In the genomic region with DNA sequence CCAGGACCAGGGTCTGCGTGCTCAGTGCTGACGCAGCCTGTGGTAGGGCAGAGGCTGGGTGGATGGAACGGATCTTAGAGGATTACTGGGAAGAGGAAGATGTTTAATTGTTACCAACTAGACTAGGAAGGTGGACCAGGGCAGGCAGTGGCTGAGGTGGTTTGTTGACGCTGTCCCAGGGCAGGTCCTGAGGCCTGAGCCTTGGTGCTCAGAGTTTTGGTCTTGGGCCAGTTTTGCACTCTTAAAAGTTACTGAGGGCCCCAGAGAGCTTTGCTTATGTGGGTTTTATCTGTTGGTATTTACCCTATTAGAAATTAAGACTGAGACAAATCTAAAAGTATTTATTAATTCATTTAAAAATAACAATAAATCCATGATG, we compare ENCODE assay signal across 22 cellular contexts. TPM values are rescaled to one million over a fixed set of nuclear protein-coding genes. Genes with fewer than 3 reads are reported as not detected.
DNase-seq lines count a peak whose midpoint lies in the region; ATAC-seq, FAIRE-seq and TF ChIP-seq lines count a peak whose summit lies in the region.
"Had no signal": no experiment of that assay in that cellular context is flagged by ENCODE, and none has a peak within 500 bp of the region (broad histone marks: within the 10 kb centered on the region; RNA-seq: fewer than 3 reads in every experiment).

No MANE protein-coding gene starts in this region.

- H3K27me3 ChIP-seq in BLaER1 treated with 17β-estradiol and CSF1 and Interleukin-3, amounts not matched to agents 10 nM and 100 nM = no peaks in the 10 kb centered on the region
- peaks cover 1 to 53% of the 10 kb centered on the region in 2 experiments; a peak in 3 of 5 replicates for H3K27me3 ChIP-seq in K562 (ENCODE audit: control insufficient read depth in 2 of 2, insufficient read depth in 2 of 2, low read length in 2 of 2)
- no peaks in the 10 kb centered on the region for H3K27me3 ChIP-seq in neuronal stem cell (ENCODE audit: control insufficient read depth in 3 of 3, insufficient read depth in 3 of 3, low read depth in 1 of 3, low read length in 3 of 3)

- peak overlapping the region; percentile 91 for H2BK5ac ChIP-seq in neuronal stem cell (ENCODE audit: low read length)

- no peak overlapping the region for H3K4ac ChIP-seq in neuronal stem cell (ENCODE audit: low read length)

- TF ChIP-seq EP300 in K562 (IDR thresholded peaks at IDR 0.05; ENCODE audit: low read length) = no peak

- no peak overlapping the region for H3K27ac ChIP-seq in BLaER1 treated with 17β-estradiol and CSF1 and Interleukin-3, amounts not matched to agents 10 nM and 100 nM
- H3K27ac ChIP-seq in K562 (ENCODE audit: extremely low read depth, low read depth, low read length) (no peak overlapping the region), neuronal stem cell (replicated peaks; ENCODE audit: low read length) (no peak overlapping the region)
- H3K27ac ChIP-seq: HL-60 had no signal

- H3K9me1 ChIP-seq in K562 (ENCODE audit: control insufficient read depth, insufficient read depth, low read length) = no peaks in the 10 kb centered on the region

- ATAC-seq in K562 (no peak), GM21737 (IDR thresholded peaks at IDR 0.05; ENCODE audit: unreplicated experiment) (no peak)
- ATAC-seq in stimulated activated naive B cell treated with anti-CD40 and anti-IgM and Interleukin-4, amounts not matched to agents 10 μg/mL and 1 μg/mL and 100 μg/mL, for 72 hours (replicated peaks) = no peak

- TF ChIP-seq RAD21 in K562 (CRISPR knock-in tag; conservative IDR thresholded peaks at IDR 0.05 in 1 of 2, IDR thresholded peaks at IDR 0.05 in 1 of 2) = no peak

- no peak for FAIRE-seq in K562 (lab: Jason Lieb, UNC)
- FAIRE-seq: A204.1, GM12892, GM18507 had no signal

- in situ Hi-C loops in K562 (cut with MboI) = no loop called here

- peaks cover 13% of the 10 kb centered on the region in 2 donors for H3K9me3 Mint-ChIP-seq in stimulated activated naive B cell treated with anti-CD40 and anti-IgM and Interleukin-4, amounts not matched to agents 10 μg/mL and 1 μg/mL and 100 μg/mL, for 72 hours

- H3K79me2 ChIP-seq in K562 (ENCODE audit: control insufficient read depth, insufficient read depth, low read length) = no peaks in the 10 kb centered on the region

- H3K9ac ChIP-seq in BLaER1 treated with 17β-estradiol and CSF1 and Interleukin-3, amounts not matched to agents 10 nM and 100 nM = no peak overlapping the region; a peak in 1 of 22 replicates
- H3K9ac ChIP-seq in K562 (ENCODE audit: insufficient read depth in 1 of 2, low read depth in 2 of 2, low read length in 2 of 2) (no peak overlapping the region), neuronal stem cell (ENCODE audit: low read depth, low read length, poor library complexity) (no peak overlapping the region)

- H3K4me2 ChIP-seq in BLaER1 treated with 17β-estradiol and CSF1 and Interleukin-3, amounts not matched to agents 10 nM and 100 nM = peak overlapping the region in 6 of 11 experiments; percentile 7 to 76 (median 72); a peak in 8 of 22 replicates
- H3K4me2 ChIP-seq in K562 (ENCODE audit: insufficient read depth, low read length) (no peak overlapping the region), neuronal stem cell (ENCODE audit: insufficient read depth, low read length, poor library complexity, severe bottlenecking) (no peak overlapping the region)

- no peak overlapping the region for H2BK15ac ChIP-seq in neuronal stem cell (ENCODE audit: low read length)

- H2BK12ac ChIP-seq in neuronal stem cell (ENCODE audit: low read length) = no peak overlapping the region

- H3K79me1 ChIP-seq in neuronal stem cell (ENCODE audit: low read depth, low read length) = no peaks in the 10 kb centered on the region

- H3K4me3 Mint-ChIP-seq in stimulated activated naive B cell treated with anti-CD40 and anti-IgM and Interleukin-4, amounts not matched to agents 10 μg/mL and 1 μg/mL and 100 μg/mL, for 72 hours = no peak overlapping the region
- H3K4me3 Mint-ChIP-seq: CD14-positive monocyte; CD4-positive, alpha-beta memory T cell; HFFc6 had no signal

- H3K36me3 Mint-ChIP-seq in stimulated activated naive B cell treated with anti-CD40 and anti-IgM and Interleukin-4, amounts not matched to agents 10 μg/mL and 1 μg/mL and 100 μg/mL, for 72 hours = peaks cover 8 to 10% of the 10 kb centered on the region in 2 donors
- H3K36me3 Mint-ChIP-seq: CD14-positive monocyte had no signal

- peak overlapping the region; percentile 5 for H3K18ac ChIP-seq in neuronal stem cell (ENCODE audit: low read length)

- H3K23ac ChIP-seq in neuronal stem cell (ENCODE audit: low read depth, low read length, poor library complexity) = peak overlapping the region; percentile 2

- H4K20me1 ChIP-seq in BLaER1 treated with 17β-estradiol and CSF1 and Interleukin-3, amounts not matched to agents 10 nM and 100 nM = no peaks in the 10 kb centered on the region
- H4K20me1 ChIP-seq in K562 (replicated peaks; ENCODE audit: control insufficient read depth, insufficient read depth, low read length) = no peaks in the 10 kb centered on the region

- TF ChIP-seq POLR2A in K562 (conservative IDR thresholded peaks at IDR 0.05) = no peak

- H3K9me3 ChIP-seq in BLaER1 treated with 17β-estradiol and CSF1 and Interleukin-3, amounts not matched to agents 10 nM and 100 nM (replicated peaks in 1 of 11) = peaks cover 23 to 30% (median 26%) of the 10 kb centered on the region in 11 experiments
- H3K9me3 ChIP-seq in K562 (replicated peaks; ENCODE audit: control insufficient read depth, insufficient read depth, low read depth, low read length) = 0 out of 2 replicates have a peak, but pooled peaks cover 1% of the 10 kb centered on the region
- peaks cover 6 to 10% of the 10 kb centered on the region in 2 donors for H3K9me3 ChIP-seq in neuronal stem cell (replicated peaks in 1 of 2; ENCODE audit: control insufficient read depth in 2 of 2, insufficient read depth in 1 of 2, low read depth in 1 of 2, low read length in 2 of 2)
- H3K9me3 ChIP-seq: BE2C had no signal

- H2AFZ ChIP-seq in K562 (ENCODE audit: low read depth, low read length) (peak overlapping the region; percentile 49), neuronal stem cell (ENCODE audit: low read length) (no peak overlapping the region)

- POLR2A ChIA-PET in K562 (lab: Yijun Ruan, JAX) = no interaction called here

- no peak overlapping the region for H2BK120ac ChIP-seq in neuronal stem cell (ENCODE audit: low read depth, low read length)

- H3K4me1 ChIP-seq in BLaER1 treated with 17β-estradiol and CSF1 and Interleukin-3, amounts not matched to agents 10 nM and 100 nM = peaks cover 0 to 30% (median 24%) of the 10 kb centered on the region in 10 experiments; a peak in 17 of 20 replicates
- H3K4me1 ChIP-seq in K562 (replicated peaks in 1 of 2; ENCODE audit: control insufficient read depth in 2 of 2, insufficient read depth in 2 of 2, low read length in 2 of 2) (peaks cover 0 to 8% of the 10 kb centered on the region in 2 experiments; a peak in 1 of 5 replicates), neuronal stem cell (ENCODE audit: control insufficient read depth in 2 of 2, insufficient read depth in 1 of 2, low read depth in 1 of 2, low read length in 2 of 2) (no peaks in the 10 kb centered on the region)
- H3K4me1 ChIP-seq: BE2C had no signal

- H3K4me1 Mint-ChIP-seq in stimulated activated naive B cell treated with anti-CD40 and anti-IgM and Interleukin-4, amounts not matched to agents 10 μg/mL and 1 μg/mL and 100 μg/mL, for 72 hours = peaks cover 0 to 13% of the 10 kb centered on the region in 2 donors
- H3K4me1 Mint-ChIP-seq: CD14-positive monocyte had no signal

- H3K27ac Mint-ChIP-seq in stimulated activated naive B cell treated with anti-CD40 and anti-IgM and Interleukin-4, amounts not matched to agents 10 μg/mL and 1 μg/mL and 100 μg/mL, for 72 hours = peak overlapping the region; percentile 4
- H3K27ac Mint-ChIP-seq: HFFc6 had no signal

- H4K91ac ChIP-seq in neuronal stem cell (ENCODE audit: low read depth, low read length, poor library complexity) = no peak overlapping the region

- peaks cover 3 to 18% of the 10 kb centered on the region in 2 donors for H3K27me3 Mint-ChIP-seq in stimulated activated naive B cell treated with anti-CD40 and anti-IgM and Interleukin-4, amounts not matched to agents 10 μg/mL and 1 μg/mL and 100 μg/mL, for 72 hours

- DNase-seq in K562 (ENCODE audit: extremely low read depth in 1 of 4, low spot score in 3 of 4) (no peak), neuronal stem cell (ENCODE audit: low spot score) (no peak), islet precursor cell (no peak)
- DNase-seq in stimulated activated naive B cell treated with anti-CD40 and anti-IgM and Interleukin-4, amounts not matched to agents 10 μg/mL and 1 μg/mL and 100 μg/mL, for 72 hours = no peak
- no peak for DNase-seq in stimulated activated CD4-positive, alpha-beta T cell treated with anti-CD3 and anti-CD28 coated beads, Interleukin-15, amount 100 ng/mL, for 24 hours
- DNase-seq: ACHN; BE2C; CD4-positive, alpha-beta memory T cell; DMS153; DMS79; GDM1; GOT3; HFFc6 had no signal

- H2AK5ac ChIP-seq in neuronal stem cell (ENCODE audit: low read depth, low read length) = no peak overlapping the region

- no peak for TF ChIP-seq CTCF in K562 (IDR thresholded peaks at IDR 0.05 in 2 of 3, conservative IDR thresholded peaks at IDR 0.05 in 1 of 3; ENCODE audit: insufficient read depth in 2 of 3, low read depth in 1 of 3, low read length in 3 of 3)

- H3K36me3 ChIP-seq in BLaER1 treated with 17β-estradiol and CSF1 and Interleukin-3, amounts not matched to agents 10 nM and 100 nM = peaks cover 0 to 8% (median 0%) of the 10 kb centered on the region in 11 experiments; a peak in 2 of 22 replicates
- H3K36me3 ChIP-seq in K562 (ENCODE audit: control insufficient read depth, insufficient read depth, low read length) (no peaks in the 10 kb centered on the region), neuronal stem cell (replicated peaks in 1 of 2; ENCODE audit: control insufficient read depth in 2 of 2, insufficient read depth in 2 of 2, low read length in 2 of 2) (no peaks in the 10 kb centered on the region)
- H3K36me3 ChIP-seq: BE2C had no signal

- no peak overlapping the region for H3K4me3 ChIP-seq in BLaER1 treated with 17β-estradiol and CSF1 and Interleukin-3, amounts not matched to agents 10 nM and 100 nM
- H3K4me3 ChIP-seq in K562 (no peak overlapping the region), neuronal stem cell (ENCODE audit: low read length in 2 of 2) (no peak overlapping the region)

- CTCF ChIA-PET in K562 (lab: Yijun Ruan, JAX; ENCODE audit: low intra/inter-chr PET ratio) = no interaction called here

- 5% methylated on average over 4 of the region's 4 CpGs for WGBS in K562 (ENCODE audit: insufficient coverage, low coverage, missing lambda C conversion rate)
- WGBS in neuronal stem cell (ENCODE audit: extremely low coverage in 2 of 2, insufficient read length in 2 of 2, insufficient replicate concordance in 1 of 2), 2 donors = no CpG with 5 or more reads among the region's 4 CpGs

- no TSS peak for BruUV-seq in K562 (replicated peaks; lab: Mats Ljungman, UMichigan)

- H3K14ac ChIP-seq in neuronal stem cell (ENCODE audit: low read length) = no peak overlapping the region

- intact Hi-C loops in K562 (cut with micrococcal nuclease) = no loop called here

- H4K8ac ChIP-seq in neuronal stem cell (ENCODE audit: low read depth, low read length) = no peak overlapping the region

RNA-seq across cellular contexts. Expression of gene RNF212, which starts 20.4 kb away (rescaled TPM):
- total RNA-seq in K562 (2011; cell fraction: chromatin; rRNA removed; ENCODE audit: low replicate concordance) = not detected in 2 replicates
- total RNA-seq in K562 (2011; cell fraction: nucleolus; rRNA removed) = not detected in 2 replicates
- not detected in 2 replicates for total RNA-seq in K562 (2011; cell fraction: nucleoplasm; rRNA removed)
- not detected in 2 replicates for total RNA-seq in K562 (2014; rRNA removed)
- total RNA-seq in K562 (2014; rRNA removed; fragmentation: Illumina TruSeq; extraction: Trizol) = not detected in 2 replicates
- total RNA-seq in K562 (2015; rRNA removed; fragmentation: Illumina TruSeq; extraction: Trizol) = not detected in 2 replicates
- total RNA-seq in K562 (2021) = not detected in 2 replicates
- not detected in 2 replicates for polyA plus RNA-seq in K562 (2011; rRNA removed)
- polyA plus RNA-seq in K562 (2011; cell fraction: cytosol; rRNA removed) = not detected in 2 replicates
- not detected in 2 replicates for polyA plus RNA-seq in K562 (2011; cell fraction: nucleus; rRNA removed)
- polyA plus RNA-seq in K562 (2012) = not detected in 2 replicates
- not detected in 2 replicates for polyA plus RNA-seq in K562 (2014; fragmentation: Illumina TruSeq; extraction: Trizol)
- not detected for polyA plus RNA-seq in K562 (2014; fragmentation: Nextera tagmentation; extraction: Ambion mirVana)
- polyA plus RNA-seq in K562 (2014; rRNA removed) = 0.04 TPM in 1 of 2 replicates, not detected in the other
- polyA minus RNA-seq in K562 (2011; rRNA and poly(A)+ RNA removed) = not detected in 2 replicates
- polyA minus RNA-seq in K562 (2011; cell fraction: cytosol; rRNA and poly(A)+ RNA removed) = not detected in 2 replicates
- not detected in 2 replicates for polyA minus RNA-seq in K562 (2011; cell fraction: nucleus; rRNA and poly(A)+ RNA removed)
- polyA plus RNA-seq in neuronal stem cell (2013, experiment 1 of 2) = 5.1 TPM
- 5.5 TPM for polyA plus RNA-seq in neuronal stem cell (2013, experiment 2 of 2)
- total RNA-seq: Daoy, HFFc6, HT1080 had no signal

Comparison
In these comparisons a context has a peak if more than half of its experiments do, and no peak if none do; other contexts are left out.
1. H3K4me2 ChIP-seq: peak in BLaER1 treated with 17β-estradiol and CSF1 and Interleukin-3, amounts not matched to agents 10 nM and 100 nM (6 of 11); none in K562 (single experiment) and neuronal stem cell (single experiment).